In the genomic region with DNA sequence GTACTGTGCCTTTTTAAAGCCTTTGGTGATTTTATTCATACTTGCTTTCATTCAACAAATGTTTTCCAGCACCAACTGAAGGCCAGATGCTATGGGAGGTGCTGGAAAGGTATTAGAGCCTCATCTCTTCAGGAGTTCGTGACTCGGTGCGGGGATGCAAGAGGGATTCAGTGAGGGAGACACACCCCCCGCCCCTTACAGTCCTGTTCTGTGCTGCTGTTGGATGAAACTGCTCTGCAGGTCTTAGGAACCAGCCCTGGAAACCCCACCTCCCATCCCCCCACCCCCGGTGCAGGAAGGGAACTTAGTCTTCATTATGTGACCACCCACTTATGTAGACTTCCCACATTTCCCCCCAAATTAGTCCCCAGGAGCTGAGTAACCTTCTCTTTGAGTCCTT, we compare ENCODE assay signal across 18 cellular contexts.
"Had no signal": no experiment of that assay in that cellular context is flagged by ENCODE, and none has a peak within 500 bp of the region (broad histone marks: within the 10 kb centered on the region; RNA-seq: fewer than 3 reads in every experiment).

No MANE protein-coding gene starts in this region.

- H3K4me2 ChIP-seq: hepatocyte had no signal

- DNase-seq: dermis blood vessel endothelial cell; dorsolateral prefrontal cortex; effector CD4-positive, alpha-beta T cell; effector memory CD4-positive, alpha-beta T cell; foreskin keratinocyte; heart left ventricle; hypothalamus; left cardiac atrium; left lung; left ventricle myocardium superior; lower lobe of right lung; mesenchymal stem cell; midbrain; naive thymus-derived CD4-positive, alpha-beta T cell had no signal

- ATAC-seq: foreskin keratinocyte; gastroesophageal sphincter; heart left ventricle; left cardiac atrium; left lung; left ventricle myocardium superior; lower lobe of right lung; naive thymus-derived CD4-positive, alpha-beta T cell had no signal

- H3K79me2 ChIP-seq: hepatocyte had no signal

- H3K4me1 ChIP-seq: esophagus muscularis mucosa, foreskin keratinocyte, gastroesophageal sphincter, left lung, lower lobe of right lung had no signal

- H3K27me3 ChIP-seq: dorsolateral prefrontal cortex, esophagus muscularis mucosa, foreskin keratinocyte, gastroesophageal sphincter, heart left ventricle, hepatocyte, left lung had no signal

- H3K4me3 Mint-ChIP-seq: naive thymus-derived CD4-positive, alpha-beta T cell had no signal

- H3K36me3 ChIP-seq: left lung had no signal

- H3K4me1 Mint-ChIP-seq: naive thymus-derived CD4-positive, alpha-beta T cell had no signal

- H3K36me3 Mint-ChIP-seq: naive thymus-derived CD4-positive, alpha-beta T cell had no signal

- H3K27ac ChIP-seq: coronary artery, dorsolateral prefrontal cortex, esophagus muscularis mucosa, foreskin keratinocyte, gastroesophageal sphincter, heart left ventricle, hepatocyte, left lung, lower lobe of right lung had no signal

- H3K4me3 ChIP-seq: coronary artery, dorsolateral prefrontal cortex, esophagus muscularis mucosa, gastroesophageal sphincter, heart left ventricle, hepatocyte, left lung, lower lobe of right lung had no signal

- H3K27ac Mint-ChIP-seq: naive thymus-derived CD4-positive, alpha-beta T cell had no signal
